In genomic region chr11:106872246-106872645, GRCh38 we compare ENCODE assay signal across 29 cellular contexts.
"Had no signal": no experiment of that assay in that cellular context is flagged by ENCODE, and none has a peak within 500 bp of the region (broad histone marks: within the 10 kb centered on the region; RNA-seq: fewer than 3 reads in every experiment).

No MANE protein-coding gene starts in this region.

- ATAC-seq: activated CD4-positive, CD25-positive, alpha-beta regulatory T cell treated with anti-CD3 and anti-CD28 coated beads, Interleukin-2, amount 50 U/mL, for 24 hours; activated CD8-positive, alpha-beta T cell treated with anti-CD3 and anti-CD28 coated beads for 36 hours; activated naive CD8-positive, alpha-beta T cell treated with anti-CD3 and anti-CD28 coated beads, Interleukin-2, amount 50 U/mL, for 24 hours; activated T-cell treated with anti-CD3 and anti-CD28 coated beads, Interleukin-2, amount 50 U/mL, for 4 hours; effector memory CD8-positive, alpha-beta T cell; foreskin keratinocyte; gastrocnemius medialis; T-helper 17 cell had no signal

- H3K27me3 ChIP-seq: brain microvascular endothelial cell, esophagus muscularis mucosa, foreskin keratinocyte, gastrocnemius medialis, heart right ventricle had no signal

- H3K9me3 ChIP-seq: esophagus muscularis mucosa, gastrocnemius medialis had no signal

- H3K4me3 ChIP-seq: esophagus muscularis mucosa, gastrocnemius medialis, heart right ventricle had no signal

- H3K4me1 ChIP-seq: esophagus muscularis mucosa, foreskin keratinocyte, gastrocnemius medialis had no signal

- DNase-seq: activated B cell treated with CpG ODN at 0.5 μM for 24 hours; activated CD4-positive, alpha-beta T cell treated with anti-CD3 and anti-CD28 coated beads for 48 hours; activated CD4-positive, alpha-beta T cell treated with anti-CD3 and anti-CD28 coated beads, Interleukin-2, amount 50 U/mL, for 1 hour; activated CD4-positive, alpha-beta T cell treated with anti-CD3 and anti-CD28 coated beads, Interleukin-2, amount 50 U/mL, for 48 hours; activated CD8-positive, alpha-beta memory T cell treated with anti-CD3 and anti-CD28 coated beads for 24 hours; activated CD8-positive, alpha-beta T cell treated with anti-CD3 and anti-CD28 coated beads for 36 hours; activated effector memory CD4-positive, alpha-beta T cell treated with anti-CD3 and anti-CD28 coated beads, Interleukin-2, amount 50 U/mL, for 16 hours; activated naive CD4-positive, alpha-beta T cell treated with anti-CD3 and anti-CD28 coated beads for 36 hours; activated naive CD8-positive, alpha-beta T cell treated with anti-CD3 and anti-CD28 coated beads for 36 hours; activated naive CD8-positive, alpha-beta T cell treated with anti-CD3 and anti-CD28 coated beads, Interleukin-2, amount 50 U/mL, for 24 hours; activated T-cell treated with anti-CD3 and anti-CD28 coated beads, Interleukin-2, amount 50 U/mL, for 4 hours; amniotic stem cell; anterior cingulate cortex; brain microvascular endothelial cell; cortex of kidney; dermis blood vessel endothelial cell; effector CD4-positive, alpha-beta T cell; effector memory CD8-positive, alpha-beta T cell; erythroblast; foreskin keratinocyte; gastrocnemius medialis; glutamatergic neuron; heart right ventricle; T-helper 1 cell; T-helper 17 cell; T1000; WERI-Rb-1 had no signal

- H3K27ac ChIP-seq: brain microvascular endothelial cell, esophagus muscularis mucosa, foreskin keratinocyte, gastrocnemius medialis, heart right ventricle, WERI-Rb-1 had no signal

- H3K36me3 ChIP-seq: brain microvascular endothelial cell, esophagus muscularis mucosa, gastrocnemius medialis, heart right ventricle, WERI-Rb-1 had no signal
